Comparison of ENCODE assay signal across 8 cellular contexts in genomic region chr5:35926389-35927051, GRCh38. TPM values are rescaled to one million over a fixed set of nuclear protein-coding genes. Genes with fewer than 3 reads are reported as not detected.
DNase-seq lines count a peak whose midpoint lies in the region; ATAC-seq, FAIRE-seq and TF ChIP-seq lines count a peak whose summit lies in the region.

No MANE protein-coding gene starts in this region.

- H3K27me3 ChIP-seq in pancreas, result peaks cover 0 to 7% (median 2%) of the 10 kb centered on the region in 4 donors

- TF ChIP-seq CTCF in Calu3 (IDR thresholded peaks at IDR 0.05; ENCODE audit: unreplicated experiment) (peak; percentile 79), pancreas (IDR thresholded peaks at IDR 0.05) (peak; percentile 56 to 76 (median 66))

- 30 to 35% methylated on average over 13 of the region's 13 CpGs for WGBS in pancreas, 2 donors

- no peaks in the 10 kb centered on the region for H3K4me1 ChIP-seq in pancreas

- no peak overlapping the region for H3K4me3 Mint-ChIP-seq in Calu3 (ENCODE audit: low read depth, unreplicated experiment)

- peak; percentile 54 for ATAC-seq in GM21367 (IDR thresholded peaks at IDR 0.05; ENCODE audit: unreplicated experiment)
- ATAC-seq in pancreas, result peak; percentile 77 to 92 (median 87)
- ATAC-seq in GM18870 (IDR thresholded peaks at IDR 0.05; ENCODE audit: unreplicated experiment), result no peak

- intact Hi-C loops in Calu3 (cut with micrococcal nuclease; ENCODE audit: unreplicated experiment), result loop anchor here (1.0 to 10.0 kb wide), 4 partner anchors 149 to 837 kb away; no protein-coding TSS in a partner anchor
- intact Hi-C loops in pancreas (cut with DNase I), result loop anchor here in 2 of 3 donors (10.0 kb wide), 3 partner anchors 142 to 842 kb away; no protein-coding TSS in a partner anchor

- no TSS peak for BruUV-seq in Calu3 (replicated peaks; lab: Mats Ljungman, UMichigan)

- DNase-seq in Calu3 (peak; percentile 64), KG1 (lab: John Stamatoyannopoulos, UW) (peak; percentile 70), RPMI8226 (peak; percentile 40), frontal cortex (ENCODE audit: low spot score in 2 of 2) (peak; percentile 39 to 49), pancreas (peak in 3 of 6 donors; percentile 17 to 55 (median 23))
- peak; percentile 54 for DNase-seq in activated gamma-delta T cell treated with anti-CD3 and anti-CD28 coated beads, Interleukin-2, amount 50 U/mL, for 16 hours (ENCODE audit: low read depth)

- H3K9me3 Mint-ChIP-seq in Calu3 (ENCODE audit: low read depth, unreplicated experiment), result no peaks in the 10 kb centered on the region

- H3K9me3 ChIP-seq in pancreas, result no peaks in the 10 kb centered on the region

- no peaks in the 10 kb centered on the region for H3K4me1 Mint-ChIP-seq in Calu3 (ENCODE audit: low read depth, unreplicated experiment)

- peaks cover 38% of the 10 kb centered on the region for H3K27me3 Mint-ChIP-seq in Calu3 (ENCODE audit: unreplicated experiment)

- H3K4me3 ChIP-seq in pancreas, result no peak overlapping the region

- no peaks in the 10 kb centered on the region for H3K36me3 ChIP-seq in pancreas

- H3K27ac Mint-ChIP-seq in Calu3 (ENCODE audit: unreplicated experiment), result no peak overlapping the region

- no peaks in the 10 kb centered on the region for H3K36me3 Mint-ChIP-seq in Calu3 (ENCODE audit: insufficient read depth, unreplicated experiment)

- no peak overlapping the region for H3K27ac ChIP-seq in pancreas

- FAIRE-seq in frontal cortex (lab: Jason Lieb, UNC) (no peak), pancreas (lab: Jason Lieb, UNC) (no peak)

- CTCF ChIA-PET in Calu3 (lab: Charles Lee), result interaction anchor here (0.5 to 1.3 kb wide), 7 partner anchors 9 to 1009 kb away, joined by 3 to 6 read pairs (median 3); no protein-coding TSS in a partner anchor

RNA-seq across cellular contexts. Expression of gene CAPSL, which starts 11.9 kb away (rescaled TPM):
- total RNA-seq in Calu3 (2022) (not detected in 2 replicates), frontal cortex (not detected), pancreas (not detected)
- polyA plus RNA-seq in pancreas, result 1 to 10 TPM in 1 of 2 donors, not detected in 1; 1.7 TPM
